1 cellular context compared by ENCODE assay signal in genomic region chr15:78872972-78873795, GRCh38.
TF ChIP-seq lines count a peak whose summit lies in the region.

No MANE protein-coding gene starts in this region.

TF ChIP-seq in PFSK-1, 5 proteins besides CTCF, POLR2A, EP300 and RAD21 (continued from another document):
- TF ChIP-seq, protein P1, sequence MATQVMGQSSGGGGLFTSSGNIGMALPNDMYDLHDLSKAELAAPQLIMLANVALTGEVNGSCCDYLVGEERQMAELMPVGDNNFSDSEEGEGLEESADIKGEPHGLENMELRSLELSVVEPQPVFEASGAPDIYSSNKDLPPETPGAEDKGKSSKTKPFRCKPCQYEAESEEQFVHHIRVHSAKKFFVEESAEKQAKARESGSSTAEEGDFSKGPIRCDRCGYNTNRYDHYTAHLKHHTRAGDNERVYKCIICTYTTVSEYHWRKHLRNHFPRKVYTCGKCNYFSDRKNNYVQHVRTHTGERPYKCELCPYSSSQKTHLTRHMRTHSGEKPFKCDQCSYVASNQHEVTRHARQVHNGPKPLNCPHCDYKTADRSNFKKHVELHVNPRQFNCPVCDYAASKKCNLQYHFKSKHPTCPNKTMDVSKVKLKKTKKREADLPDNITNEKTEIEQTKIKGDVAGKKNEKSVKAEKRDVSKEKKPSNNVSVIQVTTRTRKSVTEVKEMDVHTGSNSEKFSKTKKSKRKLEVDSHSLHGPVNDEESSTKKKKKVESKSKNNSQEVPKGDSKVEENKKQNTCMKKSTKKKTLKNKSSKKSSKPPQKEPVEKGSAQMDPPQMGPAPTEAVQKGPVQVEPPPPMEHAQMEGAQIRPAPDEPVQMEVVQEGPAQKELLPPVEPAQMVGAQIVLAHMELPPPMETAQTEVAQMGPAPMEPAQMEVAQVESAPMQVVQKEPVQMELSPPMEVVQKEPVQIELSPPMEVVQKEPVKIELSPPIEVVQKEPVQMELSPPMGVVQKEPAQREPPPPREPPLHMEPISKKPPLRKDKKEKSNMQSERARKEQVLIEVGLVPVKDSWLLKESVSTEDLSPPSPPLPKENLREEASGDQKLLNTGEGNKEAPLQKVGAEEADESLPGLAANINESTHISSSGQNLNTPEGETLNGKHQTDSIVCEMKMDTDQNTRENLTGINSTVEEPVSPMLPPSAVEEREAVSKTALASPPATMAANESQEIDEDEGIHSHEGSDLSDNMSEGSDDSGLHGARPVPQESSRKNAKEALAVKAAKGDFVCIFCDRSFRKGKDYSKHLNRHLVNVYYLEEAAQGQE (IDR thresholded peaks at IDR 0.05; ENCODE audit: insufficient read depth in 1 of 2, low read depth in 2 of 2, low read length in 2 of 2), result peak in 1 of 2 experiments; percentile 10; a peak in 1 of 4 replicates
